Comparison of ENCODE assay signal across 8 cellular contexts in genomic region chrX:69538321-69538876, GRCh38. TPM values are rescaled to one million over a fixed set of nuclear protein-coding genes. Genes with fewer than 3 reads are reported as not detected.
A peak's percentile ranks its signal among the peaks of the same experiment; 100 is the strongest.
DNase-seq lines count a peak whose midpoint lies in the region; ATAC-seq and TF ChIP-seq lines count a peak whose summit lies in the region.

No MANE protein-coding gene starts in this region.

- H3K27me3 ChIP-seq in PC-3 (ENCODE audit: low read length): 0 out of 2 replicates have a peak, but pooled peaks cover 4% of the 10 kb centered on the region

- intact Hi-C loops in PC-3 (cut with micrococcal nuclease): loop anchor here (2.0 kb wide), 1 partner anchor 80 kb away; no protein-coding TSS in a partner anchor

- H3K4me1 ChIP-seq in PC-3 (ENCODE audit: insufficient read depth, low read length): no peaks in the 10 kb centered on the region

- H3K9me3 ChIP-seq in PC-3 (ENCODE audit: low read length): no peaks in the 10 kb centered on the region

- peak overlapping the region; percentile 87 for H3K4me2 ChIP-seq in PC-3 (ENCODE audit: low read length)

- H3K9ac ChIP-seq in PC-3 (ENCODE audit: low read length): 0 out of 2 replicates have a peak overlapping the region, but pooled peaks have one; percentile 17

- H3K27ac ChIP-seq in PC-3 (ENCODE audit: low read length) (no peak overlapping the region), substantia nigra (ENCODE audit: low read depth, low read length, poor library complexity, severe bottlenecking) (no peak overlapping the region)

- TF ChIP-seq CTCF in PC-3 (conservative IDR thresholded peaks at IDR 0.05; ENCODE audit: low read depth, low read length) (peak; percentile 81), foreskin fibroblast (IDR thresholded peaks at IDR 0.05; ENCODE audit: low read depth, low read length) (peak; percentile 57), omental fat pad (IDR thresholded peaks at IDR 0.05) (peak in 1 of 3 donors; percentile 19)

- H3K4me3 ChIP-seq in PC-3 (ENCODE audit: low read length): peak overlapping the region; percentile 63
- H3K4me3 ChIP-seq in foreskin fibroblast (ENCODE audit: low read depth in 1 of 2, low read length in 2 of 2): peak overlapping the region; percentile 16 to 47

- no peaks in the 10 kb centered on the region for H3K36me3 ChIP-seq in PC-3 (ENCODE audit: low read depth, low read length)

- no peaks in the 10 kb centered on the region for H3K79me2 ChIP-seq in PC-3 (ENCODE audit: low read length)

- BruUV-seq in PC-3 (replicated peaks; lab: Mats Ljungman, UMichigan): no TSS peak

- no peaks in the 10 kb centered on the region for H4K20me1 ChIP-seq in PC-3 (ENCODE audit: low read length)

- CTCF ChIA-PET in PC-3 (lab: Charles Lee): interaction anchor here (1.1 to 1.8 kb wide), 2 partner anchors 80 to 494 kb away, joined by 4 to 6 read pairs; no protein-coding TSS in a partner anchor

- H2AFZ ChIP-seq in PC-3 (ENCODE audit: low read length): peak overlapping the region; percentile 91

- POLR2A ChIA-PET in PC-3 (lab: Charles Lee; ENCODE audit: unreplicated experiment): no interaction called here

- DNase-seq in NCI-H2081 (lab: John Stamatoyannopoulos, UW) (peak; percentile 27 to 59), NCI-H2081 treated with DMSO at 0.1 percent for 48 hours (lab: John Stamatoyannopoulos, UW) (no peak), PC-3 (peak; percentile 58), foreskin fibroblast (peak; percentile 11 to 61), omental fat pad (ENCODE audit: low spot score) (peak; percentile 52), substantia nigra (lab: John Stamatoyannopoulos, UW) (peak in 48 of 49 donors; percentile 1 to 75 (median 36))
- peak; percentile 89 for DNase-seq in activated effector memory CD4-positive, alpha-beta T cell treated with anti-CD3 and anti-CD28 coated beads, Interleukin-2, amount 50 U/mL, for 16 hours

- no peaks in the 10 kb centered on the region for H3K9me2 ChIP-seq in PC-3 (replicated peaks; ENCODE audit: low read length)

- ATAC-seq in HG03039 (IDR thresholded peaks at IDR 0.05; ENCODE audit: unreplicated experiment): peak; percentile 78
- ATAC-seq in PC-3: peak; percentile 97
- ATAC-seq in omental fat pad (ENCODE audit: low FRiP score): peak; percentile 74

- no peaks in the 10 kb centered on the region for H3F3A ChIP-seq in PC-3 (ENCODE audit: low read length, unreplicated experiment)

RNA-seq across cellular contexts. Expression of gene NALF2, which starts 34.3 kb away (rescaled TPM):
- total RNA-seq in PC-3 (2014; rRNA removed): not detected in 2 replicates
- total RNA-seq in omental fat pad: under 1 TPM in 2 of 4 donors, not detected in 2; 0.09 to 0.19 TPM
